In genomic region chr2:110851531-110851930, GRCh38 we compare ENCODE assay signal across 20 cellular contexts.
DNase-seq lines count a peak whose midpoint lies in the region; ATAC-seq and TF ChIP-seq lines count a peak whose summit lies in the region.
"Had no signal": no experiment of that assay in that cellular context is flagged by ENCODE, and none has a peak within 500 bp of the region (broad histone marks: within the 10 kb centered on the region; RNA-seq: fewer than 3 reads in every experiment).

No MANE protein-coding gene starts in this region.

- no peak for DNase-seq in activated CD4-positive, alpha-beta T cell treated with anti-CD3 and anti-CD28 coated beads, Interleukin-2, amount 10 ng/mL, durations not matched to agents 24 days and 14 days
- DNase-seq in activated CD4-positive, alpha-beta T cell treated with anti-CD3 and anti-CD28 coated beads for 36 hours = no peak
- DNase-seq in immature natural killer cell (no peak), left ventricle myocardium inferior (no peak), DMS 273 (lab: John Stamatoyannopoulos, UW; ENCODE audit: unreplicated experiment) (no peak)
- no peak for DNase-seq in stimulated activated effector memory CD8-positive, alpha-beta T cell treated with anti-CD3 and anti-CD28 coated beads, Interleukin-12 subunit alpha, Interleukin-12 subunit beta, amount 100 ng/mL, for 72 hours (ENCODE audit: low spot score in 2 of 2)
- DNase-seq: DMS153, EL, IMR-90, NCI-H1417 treated with DMSO at 0.1 percent for 48 hours, NCI-H2029, NCI-H2171, NCI-H446, NCI-H748 treated with DMSO at 0.1 percent for 48 hours, OCI-M1, SHP77 treated with DMSO at 0.1 percent for 48 hours had no signal

- no peaks in the 10 kb centered on the region for H3K4me1 ChIP-seq in left ventricle myocardium inferior

- ATAC-seq in activated CD4-positive, alpha-beta T cell treated with anti-CD3 and anti-CD28 coated beads for 36 hours = no peak
- no peak for ATAC-seq in stimulated activated effector memory CD8-positive, alpha-beta T cell treated with anti-CD3 and anti-CD28 coated beads, Interleukin-12 subunit alpha, Interleukin-12 subunit beta, amount 100 ng/mL, for 72 hours
- no peak for ATAC-seq in GM21576 (IDR thresholded peaks at IDR 0.05; ENCODE audit: unreplicated experiment)

- peaks cover 73% of the 10 kb centered on the region for H3K4me1 Mint-ChIP-seq in activated CD4-positive, alpha-beta T cell treated with anti-CD3 and anti-CD28 coated beads, Interleukin-2, amount 10 ng/mL, durations not matched to agents 24 days and 14 days
- peaks cover 55% of the 10 kb centered on the region for H3K4me1 Mint-ChIP-seq in activated CD4-positive, alpha-beta T cell treated with anti-CD3 and anti-CD28 coated beads for 36 hours
- H3K4me1 Mint-ChIP-seq in immature natural killer cell = peaks cover 89 to 100% of the 10 kb centered on the region in 2 donors
- peaks cover 92% of the 10 kb centered on the region for H3K4me1 Mint-ChIP-seq in stimulated activated effector memory CD8-positive, alpha-beta T cell treated with anti-CD3 and anti-CD28 coated beads, Interleukin-12 subunit alpha, Interleukin-12 subunit beta, amount 100 ng/mL, for 72 hours

- peaks cover 1% of the 10 kb centered on the region for H3K36me3 Mint-ChIP-seq in activated CD4-positive, alpha-beta T cell treated with anti-CD3 and anti-CD28 coated beads, Interleukin-2, amount 10 ng/mL, durations not matched to agents 24 days and 14 days (ENCODE audit: low read depth)
- peaks cover 2% of the 10 kb centered on the region for H3K36me3 Mint-ChIP-seq in activated CD4-positive, alpha-beta T cell treated with anti-CD3 and anti-CD28 coated beads for 36 hours (ENCODE audit: low read depth)
- no peaks in the 10 kb centered on the region for H3K36me3 Mint-ChIP-seq in immature natural killer cell
- peaks cover 6% of the 10 kb centered on the region for H3K36me3 Mint-ChIP-seq in stimulated activated effector memory CD8-positive, alpha-beta T cell treated with anti-CD3 and anti-CD28 coated beads, Interleukin-12 subunit alpha, Interleukin-12 subunit beta, amount 100 ng/mL, for 72 hours

- POLR2A ChIA-PET in activated CD4-positive, alpha-beta T cell treated with anti-CD3 and anti-CD28 coated beads for 36 hours (lab: Charles Lee) = no interaction called here

- H3K27me3 Mint-ChIP-seq in activated CD4-positive, alpha-beta T cell treated with anti-CD3 and anti-CD28 coated beads, Interleukin-2, amount 10 ng/mL, durations not matched to agents 24 days and 14 days = peaks cover 24% of the 10 kb centered on the region
- H3K27me3 Mint-ChIP-seq in activated CD4-positive, alpha-beta T cell treated with anti-CD3 and anti-CD28 coated beads for 36 hours = peaks cover 53% of the 10 kb centered on the region
- peaks cover 15 to 25% (median 18%) of the 10 kb centered on the region in 3 donors for H3K27me3 Mint-ChIP-seq in immature natural killer cell (ENCODE audit: low read depth in 3 of 3)
- H3K27me3 Mint-ChIP-seq: B cell had no signal

- H3K27ac Mint-ChIP-seq in activated CD4-positive, alpha-beta T cell treated with anti-CD3 and anti-CD28 coated beads, Interleukin-2, amount 10 ng/mL, durations not matched to agents 24 days and 14 days = peak overlapping the region; percentile 35
- no peak overlapping the region for H3K27ac Mint-ChIP-seq in activated CD4-positive, alpha-beta T cell treated with anti-CD3 and anti-CD28 coated beads for 36 hours
- peak overlapping the region in 4 of 6 donors; percentile 74 to 95 (median 84) for H3K27ac Mint-ChIP-seq in immature natural killer cell
- peak overlapping the region; percentile 84 for H3K27ac Mint-ChIP-seq in stimulated activated effector memory CD8-positive, alpha-beta T cell treated with anti-CD3 and anti-CD28 coated beads, Interleukin-12 subunit alpha, Interleukin-12 subunit beta, amount 100 ng/mL, for 72 hours
- H3K27ac Mint-ChIP-seq: B cell had no signal

- CTCF ChIA-PET in activated CD4-positive, alpha-beta T cell treated with anti-CD3 and anti-CD28 coated beads for 36 hours (lab: Charles Lee) = interaction anchor here (0.8 kb wide), 1 partner anchor 39 kb away, joined by 5 read pairs; no protein-coding TSS in a partner anchor

- TF ChIP-seq CTCF in left ventricle myocardium inferior (IDR thresholded peaks at IDR 0.05; ENCODE audit: borderline replicate concordance) = no peak

- H3K4me3 ChIP-seq in left ventricle myocardium inferior = no peak overlapping the region

- H3K9me3 Mint-ChIP-seq in activated CD4-positive, alpha-beta T cell treated with anti-CD3 and anti-CD28 coated beads, Interleukin-2, amount 10 ng/mL, durations not matched to agents 24 days and 14 days = peaks cover 7% of the 10 kb centered on the region
- H3K9me3 Mint-ChIP-seq in activated CD4-positive, alpha-beta T cell treated with anti-CD3 and anti-CD28 coated beads for 36 hours (ENCODE audit: low read depth) = peaks cover 1% of the 10 kb centered on the region
- no peaks in the 10 kb centered on the region for H3K9me3 Mint-ChIP-seq in immature natural killer cell
- H3K9me3 Mint-ChIP-seq in stimulated activated effector memory CD8-positive, alpha-beta T cell treated with anti-CD3 and anti-CD28 coated beads, Interleukin-12 subunit alpha, Interleukin-12 subunit beta, amount 100 ng/mL, for 72 hours = no peaks in the 10 kb centered on the region

- H3K36me3 ChIP-seq in KOPT-K1 (ENCODE audit: insufficient read depth, low read length) = no peaks in the 10 kb centered on the region
- no peaks in the 10 kb centered on the region for H3K36me3 ChIP-seq in left ventricle myocardium inferior

- H3K9me3 ChIP-seq in KOPT-K1 (ENCODE audit: insufficient read depth, low read length, poor library complexity, severe bottlenecking) (no peaks in the 10 kb centered on the region), left ventricle myocardium inferior (replicated peaks) (no peaks in the 10 kb centered on the region)

- H3K27ac ChIP-seq in KOPT-K1 (ENCODE audit: low read depth, low read length, poor library complexity, severe bottlenecking) = peak overlapping the region; percentile 40
- H3K27ac ChIP-seq in left ventricle myocardium inferior (replicated peaks) = no peak overlapping the region
- H3K27ac ChIP-seq: 22Rv1 had no signal

- no peaks in the 10 kb centered on the region for H3K27me3 ChIP-seq in left ventricle myocardium inferior (ENCODE audit: low read depth)

- intact Hi-C loops in activated CD4-positive, alpha-beta T cell treated with anti-CD3 and anti-CD28 coated beads, Interleukin-2, amount 10 ng/mL, durations not matched to agents 24 days and 14 days (cut with micrococcal nuclease) = loop anchor here (10.0 kb wide), 2 partner anchors 177 to 853 kb away; partner anchors contain the start of gene BUB1
- intact Hi-C loops in activated CD4-positive, alpha-beta T cell treated with anti-CD3 and anti-CD28 coated beads for 36 hours (cut with DNase I, micrococcal nuclease) = loop anchor here in 1 of 2 experiments (10.0 kb wide), 1 partner anchor 853 kb away; no protein-coding TSS in a partner anchor
- intact Hi-C loops in left ventricle myocardium inferior (cut with micrococcal nuclease) = no loop called here

- no peak overlapping the region for H3K4me3 Mint-ChIP-seq in activated CD4-positive, alpha-beta T cell treated with anti-CD3 and anti-CD28 coated beads, Interleukin-2, amount 10 ng/mL, durations not matched to agents 24 days and 14 days
- H3K4me3 Mint-ChIP-seq in activated CD4-positive, alpha-beta T cell treated with anti-CD3 and anti-CD28 coated beads for 36 hours = no peak overlapping the region
- H3K4me3 Mint-ChIP-seq in immature natural killer cell = peak overlapping the region; percentile 21 to 88 (median 77)
- H3K4me3 Mint-ChIP-seq in stimulated activated effector memory CD8-positive, alpha-beta T cell treated with anti-CD3 and anti-CD28 coated beads, Interleukin-12 subunit alpha, Interleukin-12 subunit beta, amount 100 ng/mL, for 72 hours = peak overlapping the region; percentile 49
- H3K4me3 Mint-ChIP-seq: B cell had no signal

Comparison
In these comparisons a context has a peak if more than half of its experiments do, and no peak if none do; other contexts are left out.
1. H3K4me3 Mint-ChIP-seq: peak in immature natural killer cell (5 of 5) and stimulated activated effector memory CD8-positive, alpha-beta T cell treated with anti-CD3 and anti-CD28 coated beads, Interleukin-12 subunit alpha, Interleukin-12 subunit beta, amount 100 ng/mL, for 72 hours (single experiment); none in activated CD4-positive, alpha-beta T cell treated with anti-CD3 and anti-CD28 coated beads, Interleukin-2, amount 10 ng/mL, durations not matched to agents 24 days and 14 days (single experiment) and activated CD4-positive, alpha-beta T cell treated with anti-CD3 and anti-CD28 coated beads for 36 hours (single experiment).